Comparison of ENCODE assay signal across 1 cellular context in the genomic region with DNA sequence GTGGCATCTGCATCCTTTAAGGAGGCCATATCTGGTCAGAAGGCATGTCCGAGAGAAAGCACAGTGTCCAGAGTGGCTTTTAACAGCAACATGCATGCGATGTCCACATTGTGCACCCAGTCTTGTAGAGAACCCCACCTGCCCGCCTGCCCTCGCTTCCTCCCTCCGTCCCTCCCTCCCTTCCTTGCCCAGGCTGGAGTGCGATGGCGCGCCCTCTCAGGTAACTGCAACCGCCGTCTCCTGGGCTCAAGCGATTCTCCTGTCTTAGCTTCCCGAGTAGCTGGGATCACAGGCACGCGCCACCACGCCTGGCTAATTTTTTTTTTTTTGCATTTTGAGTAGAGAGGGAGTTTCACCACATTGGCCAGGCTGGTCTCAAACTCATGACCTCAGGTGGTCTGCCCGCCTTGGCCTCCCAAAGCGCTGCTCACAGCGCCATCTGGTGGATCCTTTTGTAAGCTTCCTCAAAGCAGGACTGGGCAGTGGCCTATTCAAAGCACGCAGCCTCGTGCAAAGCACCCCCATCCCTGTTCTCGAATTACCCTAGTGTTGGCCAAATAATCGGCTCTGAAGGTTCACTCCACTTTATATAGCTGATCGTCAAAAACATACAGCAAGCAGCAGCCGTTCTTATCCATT.
TF ChIP-seq lines count a peak whose summit lies in the region.

No MANE protein-coding gene starts in this region.

TF ChIP-seq in GM23338, 12 proteins besides CTCF, POLR2A, EP300 and RAD21 (continued from another document):
- no peak for TF ChIP-seq POLR2AphosphoS5 (IDR thresholded peaks at IDR 0.05; ENCODE audit: low read depth)
- no peak for TF ChIP-seq STAT1 (IDR thresholded peaks at IDR 0.05; ENCODE audit: unreplicated experiment)
- TF ChIP-seq EZH2phosphoT487 (IDR thresholded peaks at IDR 0.05; ENCODE audit: unreplicated experiment): no peak
- TF ChIP-seq EZH2 (IDR thresholded peaks at IDR 0.05; ENCODE audit: low read depth, unreplicated experiment): no peak
- no peak for TF ChIP-seq NANOG (IDR thresholded peaks at IDR 0.05; ENCODE audit: borderline replicate concordance)
- no peak for TF ChIP-seq ZNF114 (CRISPR knock-in tag; IDR thresholded peaks at IDR 0.05)
- no peak for TF ChIP-seq CREB1 (CRISPR knock-in tag; IDR thresholded peaks at IDR 0.05; ENCODE audit: low read depth)
- TF ChIP-seq ZNF331 (CRISPR knock-in tag; IDR thresholded peaks at IDR 0.05; ENCODE audit: low read depth): no peak
- TF ChIP-seq, protein P1, sequence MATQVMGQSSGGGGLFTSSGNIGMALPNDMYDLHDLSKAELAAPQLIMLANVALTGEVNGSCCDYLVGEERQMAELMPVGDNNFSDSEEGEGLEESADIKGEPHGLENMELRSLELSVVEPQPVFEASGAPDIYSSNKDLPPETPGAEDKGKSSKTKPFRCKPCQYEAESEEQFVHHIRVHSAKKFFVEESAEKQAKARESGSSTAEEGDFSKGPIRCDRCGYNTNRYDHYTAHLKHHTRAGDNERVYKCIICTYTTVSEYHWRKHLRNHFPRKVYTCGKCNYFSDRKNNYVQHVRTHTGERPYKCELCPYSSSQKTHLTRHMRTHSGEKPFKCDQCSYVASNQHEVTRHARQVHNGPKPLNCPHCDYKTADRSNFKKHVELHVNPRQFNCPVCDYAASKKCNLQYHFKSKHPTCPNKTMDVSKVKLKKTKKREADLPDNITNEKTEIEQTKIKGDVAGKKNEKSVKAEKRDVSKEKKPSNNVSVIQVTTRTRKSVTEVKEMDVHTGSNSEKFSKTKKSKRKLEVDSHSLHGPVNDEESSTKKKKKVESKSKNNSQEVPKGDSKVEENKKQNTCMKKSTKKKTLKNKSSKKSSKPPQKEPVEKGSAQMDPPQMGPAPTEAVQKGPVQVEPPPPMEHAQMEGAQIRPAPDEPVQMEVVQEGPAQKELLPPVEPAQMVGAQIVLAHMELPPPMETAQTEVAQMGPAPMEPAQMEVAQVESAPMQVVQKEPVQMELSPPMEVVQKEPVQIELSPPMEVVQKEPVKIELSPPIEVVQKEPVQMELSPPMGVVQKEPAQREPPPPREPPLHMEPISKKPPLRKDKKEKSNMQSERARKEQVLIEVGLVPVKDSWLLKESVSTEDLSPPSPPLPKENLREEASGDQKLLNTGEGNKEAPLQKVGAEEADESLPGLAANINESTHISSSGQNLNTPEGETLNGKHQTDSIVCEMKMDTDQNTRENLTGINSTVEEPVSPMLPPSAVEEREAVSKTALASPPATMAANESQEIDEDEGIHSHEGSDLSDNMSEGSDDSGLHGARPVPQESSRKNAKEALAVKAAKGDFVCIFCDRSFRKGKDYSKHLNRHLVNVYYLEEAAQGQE (IDR thresholded peaks at IDR 0.05; ENCODE audit: unreplicated experiment): no peak
- TF ChIP-seq ETS1 (IDR thresholded peaks at IDR 0.05): no peak
